Comparison of ENCODE assay signal across 8 cellular contexts in the genomic region with DNA sequence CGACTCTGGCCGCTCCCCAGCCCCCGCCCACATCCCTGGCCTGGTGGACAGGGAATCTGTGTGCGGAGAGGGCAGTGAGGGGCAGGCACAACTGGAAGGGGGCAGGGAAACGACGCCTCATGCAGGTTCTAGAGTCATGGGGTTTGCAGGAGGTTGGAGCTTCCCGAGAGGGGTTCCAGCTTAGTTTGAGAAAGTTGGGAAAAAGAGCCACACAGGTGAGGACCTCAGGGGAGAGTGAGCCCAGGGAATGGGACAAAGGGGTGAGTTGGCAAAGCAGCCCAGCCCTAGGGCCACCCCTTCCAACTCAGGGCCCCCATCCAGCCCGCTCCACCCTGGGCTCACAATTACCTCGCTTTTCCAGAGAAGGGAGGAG. TPM values are rescaled to one million over a fixed set of nuclear protein-coding genes. Genes with fewer than 3 reads are reported as not detected.
DNase-seq lines count a peak whose midpoint lies in the region; ATAC-seq and TF ChIP-seq lines count a peak whose summit lies in the region.

No MANE protein-coding gene starts in this region.

- H3K27me3 Mint-ChIP-seq in activated naive CD8-positive, alpha-beta T cell treated with anti-CD3 and anti-CD28 coated beads, Interleukin-2, amount 50 U/mL, for 24 hours: peaks cover 41% of the 10 kb centered on the region

- no peaks in the 10 kb centered on the region for H3K9me3 Mint-ChIP-seq in activated naive CD8-positive, alpha-beta T cell treated with anti-CD3 and anti-CD28 coated beads, Interleukin-2, amount 50 U/mL, for 24 hours

- H3K9me3 ChIP-seq in HCT116 (ENCODE audit: control insufficient read depth in 1 of 2, insufficient read depth in 1 of 2, low read depth in 1 of 2, low read length in 2 of 2): no peaks in the 10 kb centered on the region
- H3K9me3 ChIP-seq in right atrium auricular region: no peaks in the 10 kb centered on the region

- H2AFZ ChIP-seq in HCT116 (ENCODE audit: low read depth, low read length, poor library complexity, severe bottlenecking): no peak overlapping the region

- intact Hi-C loops in HCT116 (cut with micrococcal nuclease): loop anchor here (1.0 kb wide), 2 partner anchors 14 to 17 kb away; no protein-coding TSS in a partner anchor

- POLR2A ChIA-PET in HCT116 (lab: Charles Lee): interaction anchor here (0.9 to 1.6 kb wide), 8 partner anchors 9 to 48 kb away, joined by 3 to 10 read pairs (median 4); a partner anchor contains a TSS
- POLR2A ChIA-PET in HEK293T (lab: Yijun Ruan, JAX): interaction anchor here (0.8 to 3.6 kb wide), 16 partner anchors 8 to 68 kb away, joined by 3 to 81 read pairs (median 6); a partner anchor contains a TSS

- BruUV-seq in HCT116 (replicated peaks; lab: Mats Ljungman, UMichigan): no TSS peak

- H3K36me3 Mint-ChIP-seq in activated naive CD8-positive, alpha-beta T cell treated with anti-CD3 and anti-CD28 coated beads, Interleukin-2, amount 50 U/mL, for 24 hours (ENCODE audit: low read depth): no peaks in the 10 kb centered on the region

- no peaks in the 10 kb centered on the region for H3K9me2 ChIP-seq in HCT116 (ENCODE audit: insufficient read depth)

- ATAC-seq in HCT116: no peak; the same call in 1 of the 2 replicates
- ATAC-seq in activated naive CD8-positive, alpha-beta T cell treated with anti-CD3 and anti-CD28 coated beads, Interleukin-2, amount 50 U/mL, for 24 hours: no peak
- ATAC-seq in GM18858 (IDR thresholded peaks at IDR 0.05; ENCODE audit: unreplicated experiment): no peak

- no peak for DNase-seq in HCT116 (ENCODE audit: low read depth, low spot score)
- no peak for DNase-seq in activated naive CD8-positive, alpha-beta T cell treated with anti-CD3 and anti-CD28 coated beads, Interleukin-2, amount 50 U/mL, for 24 hours
- DNase-seq in right atrium auricular region (ENCODE audit: low spot score): peak; percentile 76
- DNase-seq in putamen (ENCODE audit: low spot score): peak; percentile 96
- no peak for DNase-seq in NCI-H82 (lab: John Stamatoyannopoulos, UW)
- no peak for DNase-seq in activated naive CD4-positive, alpha-beta T cell treated with anti-CD3 and anti-CD28 coated beads, Interleukin-2, amount 50 U/mL, for 16 hours
- DNase-seq in HEK293T (ENCODE audit: extremely low spot score): no peak

- no peak for TF ChIP-seq POLR2A in HCT116 (IDR thresholded peaks at IDR 0.05; ENCODE audit: borderline replicate concordance, extremely low read depth, insufficient read depth, insufficient read length)

- CTCF ChIA-PET in HCT116 (lab: Charles Lee) (interaction anchor here (1.3 to 1.4 kb wide), 3 partner anchors 43 to 105 kb away, joined by 3 to 6 read pairs (median 4); a partner anchor contains a TSS), HEK293T (lab: Yijun Ruan, JAX) (interaction anchor here (1.0 to 1.2 kb wide), 2 partner anchors 35 to 55 kb away, joined by 3 read pairs; no protein-coding TSS in a partner anchor)

- peak overlapping the region; percentile 41 for H3K4me3 Mint-ChIP-seq in activated naive CD8-positive, alpha-beta T cell treated with anti-CD3 and anti-CD28 coated beads, Interleukin-2, amount 50 U/mL, for 24 hours

- RAD21 ChIA-PET in HCT116 (lab: Charles Lee; ENCODE audit: low non-redundant PET in 1 of 2, low total read pairs in 2 of 2, uncharacterized antibody in 2 of 2, unreplicated experiment in 2 of 2): interaction anchor here in 1 of 2 experiments (0.5 kb wide), 1 partner anchor 34 kb away, joined by 4 read pairs; no protein-coding TSS in a partner anchor

- H3K27ac ChIP-seq in HCT116 (ENCODE audit: low read depth, low read length) (peak overlapping the region; percentile 99), right atrium auricular region (peak overlapping the region; percentile 86 to 89)

- no peak for TF ChIP-seq CTCF in HCT116 (IDR thresholded peaks at IDR 0.05 in 2 of 3, conservative IDR thresholded peaks at IDR 0.05 in 1 of 3; ENCODE audit: borderline replicate concordance in 1 of 3, insufficient read depth in 1 of 3, low read depth in 2 of 3, low read length in 2 of 3)
- no peak for TF ChIP-seq CTCF in right atrium auricular region (IDR thresholded peaks at IDR 0.05)

- H3K36me3 ChIP-seq in HCT116 (ENCODE audit: control insufficient read depth in 1 of 2, insufficient read depth in 2 of 2, low read length in 2 of 2) (peaks cover 0 to 13% of the 10 kb centered on the region in 2 experiments; a peak in 1 of 4 replicates), right atrium auricular region (no peaks in the 10 kb centered on the region)

- no peaks in the 10 kb centered on the region; the same call in 1 of the 2 replicates for H4K20me1 ChIP-seq in HCT116 (ENCODE audit: insufficient read depth)

- H3K27ac Mint-ChIP-seq in activated naive CD8-positive, alpha-beta T cell treated with anti-CD3 and anti-CD28 coated beads, Interleukin-2, amount 50 U/mL, for 24 hours: no peak overlapping the region

- TF ChIP-seq RAD21 in HCT116 (IDR thresholded peaks at IDR 0.05; ENCODE audit: low read depth): no peak

- H3K27me3 ChIP-seq in HCT116 (ENCODE audit: insufficient read depth, low read length) (no peaks in the 10 kb centered on the region), right atrium auricular region (no peaks in the 10 kb centered on the region)

- peaks cover 58% of the 10 kb centered on the region for H3K79me2 ChIP-seq in HCT116 (ENCODE audit: insufficient read depth, low read length)

- H3K9ac ChIP-seq in HCT116 (ENCODE audit: low read length): peak overlapping the region; percentile 78

- peaks cover 29 to 47% of the 10 kb centered on the region in 2 experiments for H3K4me1 ChIP-seq in HCT116 (ENCODE audit: control insufficient read depth in 1 of 2, insufficient read depth in 2 of 2, low read length in 2 of 2)
- H3K4me1 ChIP-seq in right atrium auricular region: peaks cover 0 to 62% of the 10 kb centered on the region in 2 donors

- peaks cover 22% of the 10 kb centered on the region for H3K4me1 Mint-ChIP-seq in activated naive CD8-positive, alpha-beta T cell treated with anti-CD3 and anti-CD28 coated beads, Interleukin-2, amount 50 U/mL, for 24 hours

- H3K4me2 ChIP-seq in HCT116 (ENCODE audit: low read length): peak overlapping the region; percentile 91

- peak overlapping the region; percentile 66 to 69 for H3K4me3 ChIP-seq in HCT116 (replicated peaks in 1 of 2; ENCODE audit: low read depth in 1 of 2, low read length in 2 of 2)
- peak overlapping the region; percentile 41 to 61 for H3K4me3 ChIP-seq in right atrium auricular region

TF ChIP-seq in HCT116, 20 proteins besides CTCF, POLR2A, EP300 and RAD21 (continues in another document):
- TF ChIP-seq ELF1 (IDR thresholded peaks at IDR 0.05; ENCODE audit: borderline replicate concordance, low read depth) (no peak), EZH2phosphoT487 (IDR thresholded peaks at IDR 0.05; ENCODE audit: borderline replicate concordance) (no peak), SRF (IDR thresholded peaks at IDR 0.05; ENCODE audit: low read depth) (no peak), JUND (IDR thresholded peaks at IDR 0.05) (no peak), YY1 (IDR thresholded peaks at IDR 0.05; ENCODE audit: extremely low read depth, insufficient replicate concordance, low read depth, low read length) (no peak), CEBPB (IDR thresholded peaks at IDR 0.05; ENCODE audit: low read depth) (no peak)

TF ChIP-seq in HEK293T, 16 proteins besides CTCF, POLR2A, EP300 and RAD21:
- TF ChIP-seq TARDBP (IDR thresholded peaks at IDR 0.05) (no peak), HDGF (IDR thresholded peaks at IDR 0.05; ENCODE audit: borderline replicate concordance) (no peak), NFRKB (IDR thresholded peaks at IDR 0.05) (no peak), LEF1 (IDR thresholded peaks at IDR 0.05; ENCODE audit: borderline replicate concordance) (no peak), FOXA1 (IDR thresholded peaks at IDR 0.05) (no peak), FOXK2 (IDR thresholded peaks at IDR 0.05) (no peak), FOXM1 (IDR thresholded peaks at IDR 0.05; ENCODE audit: borderline replicate concordance) (no peak), ELF4 (IDR thresholded peaks at IDR 0.05) (no peak), SP1 (IDR thresholded peaks at IDR 0.05) (no peak)

RNA-seq across cellular contexts. Expression of a gene that starts 1.7 kb away (rescaled TPM):
- total RNA-seq in HCT116 (2021; ENCODE audit: unreplicated experiment): 94.0 TPM
- polyA plus RNA-seq in HCT116 (2012): 50.7 and 61.0 TPM in 2 replicates
- 10 to 100 TPM; 10.4 to 15.3 TPM for total RNA-seq in right atrium auricular region

RNA-seq across cellular contexts. Expression of a gene that starts 14.9 kb away (rescaled TPM):
- total RNA-seq in HCT116 (2021; ENCODE audit: unreplicated experiment) (24.0 TPM), right atrium auricular region (10 to 100 TPM; 10.4 to 14.6 TPM)
- polyA plus RNA-seq in HCT116 (2012): 14.3 and 14.7 TPM in 2 replicates

RNA-seq across cellular contexts. Expression of a gene that starts 18.2 kb away (rescaled TPM):
- total RNA-seq in HCT116 (2021; ENCODE audit: unreplicated experiment) (64.7 TPM), right atrium auricular region (10 to 100 TPM; 43.0 to 57.4 TPM)
- 83.4 and 85.0 TPM in 2 replicates for polyA plus RNA-seq in HCT116 (2012)

RNA-seq across cellular contexts. Expression of a gene that starts 18.5 kb away (rescaled TPM):
- total RNA-seq in HCT116 (2021; ENCODE audit: unreplicated experiment) (54.9 TPM), right atrium auricular region (1 to 10 TPM in 1 of 2 donors, under 1 TPM in 1; 0.67 to 7.5 TPM)
- polyA plus RNA-seq in HCT116 (2012): 133 and 138 TPM in 2 replicates

RNA-seq across cellular contexts. Expression of a gene that starts 18.6 kb away (rescaled TPM):
- 6.5 TPM for total RNA-seq in HCT116 (2021; ENCODE audit: unreplicated experiment)
- 2.7 and 3.4 TPM in 2 replicates for polyA plus RNA-seq in HCT116 (2012)
- 1 to 10 TPM in 1 of 2 donors, under 1 TPM in 1; 0.94 to 1.0 TPM for total RNA-seq in right atrium auricular region

Comparison
In these comparisons a context has a peak if more than half of its experiments do, and no peak if none do; other contexts are left out.
1. DNase-seq: peak in right atrium auricular region (single experiment) and putamen (single experiment); none in HCT116 (single experiment), activated naive CD8-positive, alpha-beta T cell treated with anti-CD3 and anti-CD28 coated beads, Interleukin-2, amount 50 U/mL, for 24 hours (single experiment), NCI-H82 (single experiment), activated naive CD4-positive, alpha-beta T cell treated with anti-CD3 and anti-CD28 coated beads, Interleukin-2, amount 50 U/mL, for 16 hours (single experiment) and HEK293T (single experiment).